9 cellular contexts compared by ENCODE assay signal in genomic region chr1:16487011-16487410, GRCh38. TPM values are rescaled to one million over a fixed set of nuclear protein-coding genes. Genes with fewer than 3 reads are reported as not detected.
"Had no signal": no experiment of that assay in that cellular context is flagged by ENCODE, and none has a peak within 500 bp of the region (broad histone marks: within the 10 kb centered on the region; RNA-seq: fewer than 3 reads in every experiment).

No MANE protein-coding gene starts in this region.

RNA-seq across cellular contexts. Expression of gene RNU1-1, which starts 27.1 kb away (rescaled TPM):
- polyA plus RNA-seq: SK-N-SH had no signal

RNA-seq across cellular contexts. Expression of gene SPATA21, which starts 49.8 kb away (rescaled TPM):
- total RNA-seq: PC-3, PC-9, Peyer's patch, Right ventricle myocardium inferior, Right ventricle myocardium superior, RPMI7951, SJCRH30, SJSA1 had no signal
